1 cellular context compared by ENCODE assay signal in the genomic region with DNA sequence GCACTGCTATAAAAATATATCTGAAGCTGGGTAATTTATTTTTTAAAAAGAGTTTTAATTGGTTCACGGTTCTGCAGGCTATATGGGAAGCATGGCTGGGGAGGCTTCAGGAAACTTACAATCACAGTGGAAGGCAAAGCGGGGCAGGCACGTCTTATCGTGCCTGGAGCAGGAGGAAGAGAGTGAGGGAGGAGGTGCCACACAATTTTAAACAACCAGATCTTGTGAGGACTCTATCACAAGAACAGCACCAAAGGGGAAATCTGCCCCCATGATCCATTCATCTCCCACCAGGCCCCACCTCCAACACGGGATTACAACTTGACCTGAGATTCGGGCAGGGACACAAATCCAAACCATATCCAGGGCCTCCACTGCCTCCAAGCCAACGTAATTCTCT.
TF ChIP-seq lines count a peak whose summit lies in the region.

No MANE protein-coding gene starts in this region.

TF ChIP-seq in K562, 482 proteins besides CTCF, POLR2A, EP300 and RAD21 (continued from another document and continues in another):
- TF ChIP-seq POLR2AphosphoS5 (IDR thresholded peaks at IDR 0.05; ENCODE audit: control insufficient read depth, insufficient read depth, low read depth, low read length) (no peak), NRF1 (conservative IDR thresholded peaks at IDR 0.05 in 1 of 2, IDR thresholded peaks at IDR 0.05 in 1 of 2) (no peak), KDM1A (IDR thresholded peaks at IDR 0.05) (peak; percentile 67 to 79), KAT7 (CRISPR knock-in tag; IDR thresholded peaks at IDR 0.05; ENCODE audit: borderline replicate concordance) (no peak), ZNF436 (CRISPR knock-in tag; IDR thresholded peaks at IDR 0.05) (no peak), NR4A1 (CRISPR knock-in tag; IDR thresholded peaks at IDR 0.05) (no peak), NR4A1 (tag; IDR thresholded peaks at IDR 0.05) (no peak), ZC3H8 (IDR thresholded peaks at IDR 0.05) (no peak), CBX1 (IDR thresholded peaks at IDR 0.05; ENCODE audit: low read depth) (no peak), BHLHE40 (IDR thresholded peaks at IDR 0.05; ENCODE audit: low read length) (no peak), SRSF7 (optimal IDR thresholded peaks at IDR 0.05; ENCODE audit: low read depth, low read length) (no peak), SMARCA4 (IDR thresholded peaks at IDR 0.05) (peak; percentile 20; the same call in 1 of the 2 replicates), ZNF764 (CRISPR knock-in tag; IDR thresholded peaks at IDR 0.05; ENCODE audit: low read depth) (no peak), ZKSCAN8 (CRISPR knock-in tag; IDR thresholded peaks at IDR 0.05) (no peak), SUPT5H (IDR thresholded peaks at IDR 0.05) (no peak), ZFP1 (CRISPR knock-in tag; IDR thresholded peaks at IDR 0.05) (no peak), ETS2 (tag; IDR thresholded peaks at IDR 0.05; ENCODE audit: borderline replicate concordance, poor library complexity, severe bottlenecking) (no peak), CXXC5 (CRISPR knock-in tag; IDR thresholded peaks at IDR 0.05) (peak; percentile 47; the same call in 1 of the 2 replicates), ZNF324 (CRISPR knock-in tag; IDR thresholded peaks at IDR 0.05) (no peak), MAFK (IDR thresholded peaks at IDR 0.05; ENCODE audit: low read length) (no peak), CCNT2 (IDR thresholded peaks at IDR 0.05; ENCODE audit: borderline replicate concordance, extremely low read depth, insufficient read length, low read depth, low read length) (no peak), ARID2 (IDR thresholded peaks at IDR 0.05) (no peak), SMAD1 (IDR thresholded peaks at IDR 0.05; ENCODE audit: low read depth, low read length, partially characterized antibody) (no peak), MAZ (CRISPR knock-in tag; conservative IDR thresholded peaks at IDR 0.05 in 1 of 2, IDR thresholded peaks at IDR 0.05 in 1 of 2) (no peak), ERF (CRISPR knock-in tag; IDR thresholded peaks at IDR 0.05) (no peak), PPARD (CRISPR knock-in tag; IDR thresholded peaks at IDR 0.05) (no peak), ZNF133 (CRISPR knock-in tag; IDR thresholded peaks at IDR 0.05) (no peak), ZNF583 (CRISPR knock-in tag; IDR thresholded peaks at IDR 0.05) (no peak), SOX6 (IDR thresholded peaks at IDR 0.05) (0 out of 2 replicates have a peak, but pooled peaks have one; percentile 32), XRCC3 (IDR thresholded peaks at IDR 0.05) (no peak), RBM17 (IDR thresholded peaks at IDR 0.05; ENCODE audit: borderline replicate concordance, low read depth, low read length) (no peak), ZNF263 (CRISPR knock-in tag; IDR thresholded peaks at IDR 0.05; ENCODE audit: borderline replicate concordance) (no peak), ZNF785 (CRISPR knock-in tag; IDR thresholded peaks at IDR 0.05) (no peak), CBFA2T2 (conservative IDR thresholded peaks at IDR 0.05) (peak; percentile 63), ZNF165 (CRISPR knock-in tag; IDR thresholded peaks at IDR 0.05; ENCODE audit: borderline replicate concordance) (no peak), TAL1 (IDR thresholded peaks at IDR 0.05) (peak; percentile 51; the same call in 1 of the 2 replicates), CSDE1 (IDR thresholded peaks at IDR 0.05) (no peak), FOXM1 (IDR thresholded peaks at IDR 0.05; ENCODE audit: low read depth) (no peak), FOXM1 (CRISPR knock-in tag; IDR thresholded peaks at IDR 0.05; ENCODE audit: low read depth) (no peak), IRF2 (CRISPR knock-in tag; IDR thresholded peaks at IDR 0.05) (no peak), POLR3G (IDR thresholded peaks at IDR 0.05; ENCODE audit: extremely low read depth, insufficient read length, insufficient replicate concordance) (no peak)
- TF ChIP-seq, protein P1, sequence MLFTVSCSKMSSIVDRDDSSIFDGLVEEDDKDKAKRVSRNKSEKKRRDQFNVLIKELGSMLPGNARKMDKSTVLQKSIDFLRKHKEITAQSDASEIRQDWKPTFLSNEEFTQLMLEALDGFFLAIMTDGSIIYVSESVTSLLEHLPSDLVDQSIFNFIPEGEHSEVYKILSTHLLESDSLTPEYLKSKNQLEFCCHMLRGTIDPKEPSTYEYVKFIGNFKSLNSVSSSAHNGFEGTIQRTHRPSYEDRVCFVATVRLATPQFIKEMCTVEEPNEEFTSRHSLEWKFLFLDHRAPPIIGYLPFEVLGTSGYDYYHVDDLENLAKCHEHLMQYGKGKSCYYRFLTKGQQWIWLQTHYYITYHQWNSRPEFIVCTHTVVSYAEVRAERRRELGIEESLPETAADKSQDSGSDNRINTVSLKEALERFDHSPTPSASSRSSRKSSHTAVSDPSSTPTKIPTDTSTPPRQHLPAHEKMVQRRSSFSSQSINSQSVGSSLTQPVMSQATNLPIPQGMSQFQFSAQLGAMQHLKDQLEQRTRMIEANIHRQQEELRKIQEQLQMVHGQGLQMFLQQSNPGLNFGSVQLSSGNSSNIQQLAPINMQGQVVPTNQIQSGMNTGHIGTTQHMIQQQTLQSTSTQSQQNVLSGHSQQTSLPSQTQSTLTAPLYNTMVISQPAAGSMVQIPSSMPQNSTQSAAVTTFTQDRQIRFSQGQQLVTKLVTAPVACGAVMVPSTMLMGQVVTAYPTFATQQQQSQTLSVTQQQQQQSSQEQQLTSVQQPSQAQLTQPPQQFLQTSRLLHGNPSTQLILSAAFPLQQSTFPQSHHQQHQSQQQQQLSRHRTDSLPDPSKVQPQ (CRISPR knock-in tag; IDR thresholded peaks at IDR 0.05; ENCODE audit: borderline replicate concordance): no peak
- TF ChIP-seq, protein P2, sequence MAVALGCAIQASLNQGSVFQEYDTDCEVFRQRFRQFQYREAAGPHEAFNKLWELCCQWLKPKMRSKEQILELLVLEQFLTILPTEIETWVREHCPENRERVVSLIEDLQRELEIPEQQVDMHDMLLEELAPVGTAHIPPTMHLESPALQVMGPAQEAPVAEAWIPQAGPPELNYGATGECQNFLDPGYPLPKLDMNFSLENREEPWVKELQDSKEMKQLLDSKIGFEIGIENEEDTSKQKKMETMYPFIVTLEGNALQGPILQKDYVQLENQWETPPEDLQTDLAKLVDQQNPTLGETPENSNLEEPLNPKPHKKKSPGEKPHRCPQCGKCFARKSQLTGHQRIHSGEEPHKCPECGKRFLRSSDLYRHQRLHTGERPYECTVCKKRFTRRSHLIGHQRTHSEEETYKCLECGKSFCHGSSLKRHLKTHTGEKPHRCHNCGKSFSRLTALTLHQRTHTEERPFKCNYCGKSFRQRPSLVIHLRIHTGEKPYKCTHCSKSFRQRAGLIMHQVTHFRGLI (CRISPR knock-in tag; IDR thresholded peaks at IDR 0.05): no peak
- TF ChIP-seq, protein P3, sequence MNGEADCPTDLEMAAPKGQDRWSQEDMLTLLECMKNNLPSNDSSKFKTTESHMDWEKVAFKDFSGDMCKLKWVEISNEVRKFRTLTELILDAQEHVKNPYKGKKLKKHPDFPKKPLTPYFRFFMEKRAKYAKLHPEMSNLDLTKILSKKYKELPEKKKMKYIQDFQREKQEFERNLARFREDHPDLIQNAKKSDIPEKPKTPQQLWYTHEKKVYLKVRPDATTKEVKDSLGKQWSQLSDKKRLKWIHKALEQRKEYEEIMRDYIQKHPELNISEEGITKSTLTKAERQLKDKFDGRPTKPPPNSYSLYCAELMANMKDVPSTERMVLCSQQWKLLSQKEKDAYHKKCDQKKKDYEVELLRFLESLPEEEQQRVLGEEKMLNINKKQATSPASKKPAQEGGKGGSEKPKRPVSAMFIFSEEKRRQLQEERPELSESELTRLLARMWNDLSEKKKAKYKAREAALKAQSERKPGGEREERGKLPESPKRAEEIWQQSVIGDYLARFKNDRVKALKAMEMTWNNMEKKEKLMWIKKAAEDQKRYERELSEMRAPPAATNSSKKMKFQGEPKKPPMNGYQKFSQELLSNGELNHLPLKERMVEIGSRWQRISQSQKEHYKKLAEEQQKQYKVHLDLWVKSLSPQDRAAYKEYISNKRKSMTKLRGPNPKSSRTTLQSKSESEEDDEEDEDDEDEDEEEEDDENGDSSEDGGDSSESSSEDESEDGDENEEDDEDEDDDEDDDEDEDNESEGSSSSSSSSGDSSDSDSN (IDR thresholded peaks at IDR 0.05; ENCODE audit: borderline replicate concordance in 1 of 2, low read depth in 2 of 2, low read length in 2 of 2): no peak
- TF ChIP-seq, protein P4, sequence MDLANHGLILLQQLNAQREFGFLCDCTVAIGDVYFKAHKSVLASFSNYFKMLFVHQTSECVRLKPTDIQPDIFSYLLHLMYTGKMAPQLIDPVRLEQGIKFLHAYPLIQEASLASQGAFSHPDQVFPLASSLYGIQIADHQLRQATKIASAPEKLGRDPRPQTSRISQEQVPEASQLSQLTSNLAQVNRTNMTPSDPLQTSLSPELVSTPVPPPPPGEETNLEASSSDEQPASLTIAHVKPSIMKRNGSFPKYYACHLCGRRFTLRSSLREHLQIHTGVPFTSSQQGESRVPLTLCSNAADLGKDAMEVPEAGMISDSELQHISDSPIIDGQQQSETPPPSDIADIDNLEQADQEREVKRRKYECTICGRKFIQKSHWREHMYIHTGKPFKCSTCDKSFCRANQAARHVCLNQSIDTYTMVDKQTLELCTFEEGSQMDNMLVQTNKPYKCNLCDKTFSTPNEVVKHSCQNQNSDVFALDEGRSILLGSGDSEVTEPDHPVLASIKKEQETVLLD (IDR thresholded peaks at IDR 0.05): no peak
- TF ChIP-seq, protein P5, sequence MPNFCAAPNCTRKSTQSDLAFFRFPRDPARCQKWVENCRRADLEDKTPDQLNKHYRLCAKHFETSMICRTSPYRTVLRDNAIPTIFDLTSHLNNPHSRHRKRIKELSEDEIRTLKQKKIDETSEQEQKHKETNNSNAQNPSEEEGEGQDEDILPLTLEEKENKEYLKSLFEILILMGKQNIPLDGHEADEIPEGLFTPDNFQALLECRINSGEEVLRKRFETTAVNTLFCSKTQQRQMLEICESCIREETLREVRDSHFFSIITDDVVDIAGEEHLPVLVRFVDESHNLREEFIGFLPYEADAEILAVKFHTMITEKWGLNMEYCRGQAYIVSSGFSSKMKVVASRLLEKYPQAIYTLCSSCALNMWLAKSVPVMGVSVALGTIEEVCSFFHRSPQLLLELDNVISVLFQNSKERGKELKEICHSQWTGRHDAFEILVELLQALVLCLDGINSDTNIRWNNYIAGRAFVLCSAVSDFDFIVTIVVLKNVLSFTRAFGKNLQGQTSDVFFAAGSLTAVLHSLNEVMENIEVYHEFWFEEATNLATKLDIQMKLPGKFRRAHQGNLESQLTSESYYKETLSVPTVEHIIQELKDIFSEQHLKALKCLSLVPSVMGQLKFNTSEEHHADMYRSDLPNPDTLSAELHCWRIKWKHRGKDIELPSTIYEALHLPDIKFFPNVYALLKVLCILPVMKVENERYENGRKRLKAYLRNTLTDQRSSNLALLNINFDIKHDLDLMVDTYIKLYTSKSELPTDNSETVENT (CRISPR knock-in tag; IDR thresholded peaks at IDR 0.05): no peak
- TF ChIP-seq, protein P6, sequence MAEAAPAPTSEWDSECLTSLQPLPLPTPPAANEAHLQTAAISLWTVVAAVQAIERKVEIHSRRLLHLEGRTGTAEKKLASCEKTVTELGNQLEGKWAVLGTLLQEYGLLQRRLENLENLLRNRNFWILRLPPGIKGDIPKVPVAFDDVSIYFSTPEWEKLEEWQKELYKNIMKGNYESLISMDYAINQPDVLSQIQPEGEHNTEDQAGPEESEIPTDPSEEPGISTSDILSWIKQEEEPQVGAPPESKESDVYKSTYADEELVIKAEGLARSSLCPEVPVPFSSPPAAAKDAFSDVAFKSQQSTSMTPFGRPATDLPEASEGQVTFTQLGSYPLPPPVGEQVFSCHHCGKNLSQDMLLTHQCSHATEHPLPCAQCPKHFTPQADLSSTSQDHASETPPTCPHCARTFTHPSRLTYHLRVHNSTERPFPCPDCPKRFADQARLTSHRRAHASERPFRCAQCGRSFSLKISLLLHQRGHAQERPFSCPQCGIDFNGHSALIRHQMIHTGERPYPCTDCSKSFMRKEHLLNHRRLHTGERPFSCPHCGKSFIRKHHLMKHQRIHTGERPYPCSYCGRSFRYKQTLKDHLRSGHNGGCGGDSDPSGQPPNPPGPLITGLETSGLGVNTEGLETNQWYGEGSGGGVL (CRISPR knock-in tag; IDR thresholded peaks at IDR 0.05): no peak
- TF ChIP-seq, protein P7, sequence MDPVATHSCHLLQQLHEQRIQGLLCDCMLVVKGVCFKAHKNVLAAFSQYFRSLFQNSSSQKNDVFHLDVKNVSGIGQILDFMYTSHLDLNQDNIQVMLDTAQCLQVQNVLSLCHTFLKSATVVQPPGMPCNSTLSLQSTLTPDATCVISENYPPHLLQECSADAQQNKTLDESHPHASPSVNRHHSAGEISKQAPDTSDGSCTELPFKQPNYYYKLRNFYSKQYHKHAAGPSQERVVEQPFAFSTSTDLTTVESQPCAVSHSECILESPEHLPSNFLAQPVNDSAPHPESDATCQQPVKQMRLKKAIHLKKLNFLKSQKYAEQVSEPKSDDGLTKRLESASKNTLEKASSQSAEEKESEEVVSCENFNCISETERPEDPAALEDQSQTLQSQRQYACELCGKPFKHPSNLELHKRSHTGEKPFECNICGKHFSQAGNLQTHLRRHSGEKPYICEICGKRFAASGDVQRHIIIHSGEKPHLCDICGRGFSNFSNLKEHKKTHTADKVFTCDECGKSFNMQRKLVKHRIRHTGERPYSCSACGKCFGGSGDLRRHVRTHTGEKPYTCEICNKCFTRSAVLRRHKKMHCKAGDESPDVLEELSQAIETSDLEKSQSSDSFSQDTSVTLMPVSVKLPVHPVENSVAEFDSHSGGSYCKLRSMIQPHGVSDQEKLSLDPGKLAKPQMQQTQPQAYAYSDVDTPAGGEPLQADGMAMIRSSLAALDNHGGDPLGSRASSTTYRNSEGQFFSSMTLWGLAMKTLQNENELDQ (CRISPR knock-in tag; IDR thresholded peaks at IDR 0.05; ENCODE audit: borderline replicate concordance): no peak
- TF ChIP-seq, protein P8, sequence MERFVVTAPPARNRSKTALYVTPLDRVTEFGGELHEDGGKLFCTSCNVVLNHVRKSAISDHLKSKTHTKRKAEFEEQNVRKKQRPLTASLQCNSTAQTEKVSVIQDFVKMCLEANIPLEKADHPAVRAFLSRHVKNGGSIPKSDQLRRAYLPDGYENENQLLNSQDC (CRISPR knock-in tag; IDR thresholded peaks at IDR 0.05): no peak
- TF ChIP-seq, protein P9, sequence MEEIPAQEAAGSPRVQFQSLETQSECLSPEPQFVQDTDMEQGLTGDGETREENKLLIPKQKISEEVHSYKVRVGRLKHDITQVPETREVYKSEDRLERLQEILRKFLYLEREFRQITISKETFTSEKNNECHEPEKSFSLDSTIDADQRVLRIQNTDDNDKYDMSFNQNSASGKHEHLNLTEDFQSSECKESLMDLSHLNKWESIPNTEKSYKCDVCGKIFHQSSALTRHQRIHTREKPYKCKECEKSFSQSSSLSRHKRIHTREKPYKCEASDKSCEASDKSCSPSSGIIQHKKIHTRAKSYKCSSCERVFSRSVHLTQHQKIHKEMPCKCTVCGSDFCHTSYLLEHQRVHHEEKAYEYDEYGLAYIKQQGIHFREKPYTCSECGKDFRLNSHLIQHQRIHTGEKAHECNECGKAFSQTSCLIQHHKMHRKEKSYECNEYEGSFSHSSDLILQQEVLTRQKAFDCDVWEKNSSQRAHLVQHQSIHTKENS (CRISPR knock-in tag; IDR thresholded peaks at IDR 0.05): no peak
- TF ChIP-seq, protein P10, sequence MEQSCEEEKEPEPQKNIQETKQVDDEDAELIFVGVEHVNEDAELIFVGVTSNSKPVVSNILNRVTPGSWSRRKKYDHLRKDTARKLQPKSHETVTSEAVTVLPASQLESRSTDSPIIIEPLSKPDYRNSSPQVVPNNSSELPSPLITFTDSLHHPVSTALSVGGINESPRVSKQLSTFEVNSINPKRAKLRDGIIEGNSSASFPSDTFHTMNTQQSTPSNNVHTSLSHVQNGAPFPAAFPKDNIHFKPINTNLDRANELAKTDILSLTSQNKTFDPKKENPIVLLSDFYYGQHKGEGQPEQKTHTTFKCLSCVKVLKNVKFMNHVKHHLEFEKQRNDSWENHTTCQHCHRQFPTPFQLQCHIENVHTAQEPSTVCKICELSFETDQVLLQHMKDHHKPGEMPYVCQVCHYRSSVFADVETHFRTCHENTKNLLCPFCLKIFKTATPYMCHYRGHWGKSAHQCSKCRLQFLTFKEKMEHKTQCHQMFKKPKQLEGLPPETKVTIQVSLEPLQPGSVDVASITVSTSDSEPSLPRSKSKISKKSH (CRISPR knock-in tag; IDR thresholded peaks at IDR 0.05): no peak
